In the genomic region with DNA sequence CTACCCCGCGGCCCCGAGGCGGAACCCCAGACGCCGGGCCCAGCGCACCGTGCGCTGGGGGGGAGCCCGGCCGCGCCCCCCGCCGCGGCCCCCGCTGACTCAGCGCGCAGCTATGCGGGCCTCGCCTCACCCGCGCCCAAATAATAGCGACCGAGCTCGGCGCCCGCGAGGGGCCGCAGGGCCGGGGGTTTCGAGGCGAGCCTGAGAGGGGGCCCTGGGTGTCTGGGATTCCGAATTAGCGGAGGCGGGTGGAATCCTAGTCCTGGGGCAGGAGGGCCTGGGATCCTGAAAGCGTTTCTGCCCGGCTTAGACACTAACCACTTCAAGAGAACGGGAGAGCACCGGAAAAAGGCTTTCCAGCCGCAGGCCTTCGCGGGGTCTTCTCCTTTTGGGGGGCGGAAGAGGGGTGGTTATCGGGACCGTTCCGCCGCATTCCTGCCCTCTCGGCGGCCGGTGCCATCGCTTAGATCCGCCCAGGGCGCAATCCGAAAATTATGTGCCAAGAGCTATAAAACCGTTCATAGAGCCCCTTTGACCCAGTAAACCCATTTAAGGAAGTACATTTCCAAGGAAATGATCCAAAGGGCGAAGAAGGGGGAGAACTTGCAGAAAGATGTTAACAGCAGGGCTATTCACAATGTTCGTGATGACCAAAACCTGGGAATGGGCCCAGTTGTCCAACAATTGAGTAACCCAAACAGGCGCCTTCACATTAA, we compare ENCODE assay signal across 1 cellular context.
TF ChIP-seq lines count a peak whose summit lies in the region.

No MANE protein-coding gene starts in this region.

TF ChIP-seq in HepG2, 621 proteins besides CTCF, POLR2A, EP300 and RAD21 (continued from another document and continues in another):
- TF ChIP-seq, protein P1, sequence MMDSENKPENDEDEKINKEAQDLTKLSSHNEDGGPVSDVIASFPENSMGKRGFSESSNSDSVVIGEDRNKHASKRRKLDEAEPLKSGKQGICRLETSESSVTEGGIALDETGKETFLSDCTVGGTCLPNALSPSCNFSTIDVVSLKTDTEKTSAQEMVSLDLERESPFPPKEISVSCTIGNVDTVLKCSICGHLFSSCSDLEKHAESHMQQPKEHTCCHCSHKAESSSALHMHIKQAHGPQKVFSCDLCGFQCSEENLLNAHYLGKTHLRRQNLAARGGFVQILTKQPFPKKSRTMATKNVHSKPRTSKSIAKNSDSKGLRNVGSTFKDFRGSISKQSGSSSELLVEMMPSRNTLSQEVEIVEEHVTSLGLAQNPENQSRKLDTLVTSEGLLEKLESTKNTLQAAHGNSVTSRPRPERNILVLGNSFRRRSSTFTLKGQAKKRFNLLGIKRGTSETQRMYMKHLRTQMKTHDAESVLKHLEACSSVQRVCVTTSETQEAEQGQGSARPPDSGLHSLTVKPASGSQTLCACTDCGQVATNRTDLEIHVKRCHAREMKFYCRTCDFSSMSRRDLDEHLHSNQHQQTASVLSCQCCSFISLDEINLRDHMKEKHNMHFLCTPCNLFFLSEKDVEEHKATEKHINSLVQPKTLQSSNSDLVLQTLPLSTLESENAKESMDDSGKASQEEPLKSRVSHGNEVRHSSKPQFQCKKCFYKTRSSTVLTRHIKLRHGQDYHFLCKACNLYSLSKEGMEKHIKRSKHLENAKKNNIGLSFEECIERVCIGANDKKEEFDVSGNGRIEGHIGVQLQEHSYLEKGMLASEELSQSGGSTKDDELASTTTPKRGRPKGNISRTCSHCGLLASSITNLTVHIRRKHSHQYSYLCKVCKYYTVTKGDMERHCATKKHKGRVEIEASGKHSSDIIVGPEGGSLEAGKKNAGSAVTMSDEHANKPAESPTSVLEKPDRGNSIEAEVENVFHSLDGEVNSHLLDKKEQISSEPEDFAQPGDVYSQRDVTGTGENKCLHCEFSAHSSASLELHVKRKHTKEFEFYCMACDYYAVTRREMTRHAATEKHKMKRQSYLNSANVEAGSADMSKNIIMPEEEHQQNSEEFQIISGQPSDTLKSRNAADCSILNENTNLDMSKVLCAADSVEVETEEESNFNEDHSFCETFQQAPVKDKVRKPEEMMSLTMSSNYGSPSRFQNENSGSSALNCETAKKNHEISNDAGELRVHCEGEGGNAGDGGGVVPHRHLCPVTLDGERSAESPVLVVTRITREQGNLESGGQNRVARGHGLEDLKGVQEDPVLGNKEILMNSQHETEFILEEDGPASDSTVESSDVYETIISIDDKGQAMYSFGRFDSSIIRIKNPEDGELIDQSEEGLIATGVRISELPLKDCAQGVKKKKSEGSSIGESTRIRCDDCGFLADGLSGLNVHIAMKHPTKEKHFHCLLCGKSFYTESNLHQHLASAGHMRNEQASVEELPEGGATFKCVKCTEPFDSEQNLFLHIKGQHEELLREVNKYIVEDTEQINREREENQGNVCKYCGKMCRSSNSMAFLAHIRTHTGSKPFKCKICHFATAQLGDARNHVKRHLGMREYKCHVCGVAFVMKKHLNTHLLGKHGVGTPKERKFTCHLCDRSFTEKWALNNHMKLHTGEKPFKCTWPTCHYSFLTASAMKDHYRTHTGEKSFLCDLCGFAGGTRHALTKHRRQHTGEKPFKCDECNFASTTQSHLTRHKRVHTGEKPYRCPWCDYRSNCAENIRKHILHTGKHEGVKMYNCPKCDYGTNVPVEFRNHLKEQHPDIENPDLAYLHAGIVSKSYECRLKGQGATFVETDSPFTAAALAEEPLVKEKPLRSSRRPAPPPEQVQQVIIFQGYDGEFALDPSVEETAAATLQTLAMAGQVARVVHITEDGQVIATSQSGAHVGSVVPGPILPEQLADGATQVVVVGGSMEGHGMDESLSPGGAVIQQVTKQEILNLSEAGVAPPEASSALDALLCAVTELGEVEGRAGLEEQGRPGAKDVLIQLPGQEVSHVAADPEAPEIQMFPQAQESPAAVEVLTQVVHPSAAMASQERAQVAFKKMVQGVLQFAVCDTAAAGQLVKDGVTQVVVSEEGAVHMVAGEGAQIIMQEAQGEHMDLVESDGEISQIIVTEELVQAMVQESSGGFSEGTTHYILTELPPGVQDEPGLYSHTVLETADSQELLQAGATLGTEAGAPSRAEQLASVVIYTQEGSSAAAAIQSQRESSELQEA (CRISPR knock-in tag; IDR thresholded peaks at IDR 0.05; ENCODE audit: not compliant biosample characterization) = peak; percentile 78
- TF ChIP-seq KMT2A (CRISPR knock-in tag; IDR thresholded peaks at IDR 0.05) = peak; percentile 68; the same call in 1 of the 2 replicates
- TF ChIP-seq, protein P2, sequence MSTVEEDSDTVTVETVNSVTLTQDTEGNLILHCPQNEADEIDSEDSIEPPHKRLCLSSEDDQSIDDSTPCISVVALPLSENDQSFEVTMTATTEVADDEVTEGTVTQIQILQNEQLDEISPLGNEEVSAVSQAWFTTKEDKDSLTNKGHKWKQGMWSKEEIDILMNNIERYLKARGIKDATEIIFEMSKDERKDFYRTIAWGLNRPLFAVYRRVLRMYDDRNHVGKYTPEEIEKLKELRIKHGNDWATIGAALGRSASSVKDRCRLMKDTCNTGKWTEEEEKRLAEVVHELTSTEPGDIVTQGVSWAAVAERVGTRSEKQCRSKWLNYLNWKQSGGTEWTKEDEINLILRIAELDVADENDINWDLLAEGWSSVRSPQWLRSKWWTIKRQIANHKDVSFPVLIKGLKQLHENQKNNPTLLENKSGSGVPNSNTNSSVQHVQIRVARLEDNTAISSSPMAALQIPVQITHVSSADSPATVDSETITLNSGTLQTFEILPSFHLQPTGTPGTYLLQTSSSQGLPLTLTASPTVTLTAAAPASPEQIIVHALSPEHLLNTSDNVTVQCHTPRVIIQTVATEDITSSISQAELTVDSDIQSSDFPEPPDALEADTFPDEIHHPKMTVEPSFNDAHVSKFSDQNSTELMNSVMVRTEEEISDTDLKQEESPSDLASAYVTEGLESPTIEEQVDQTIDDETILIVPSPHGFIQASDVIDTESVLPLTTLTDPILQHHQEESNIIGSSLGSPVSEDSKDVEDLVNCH (CRISPR knock-in tag; IDR thresholded peaks at IDR 0.05) = no peak
- TF ChIP-seq MLLT10 (CRISPR knock-in tag; IDR thresholded peaks at IDR 0.05) = no peak
- TF ChIP-seq ZNF879 (CRISPR knock-in tag; IDR thresholded peaks at IDR 0.05) = no peak
- peak; percentile 42; the same call in 1 of the 2 replicates for TF ChIP-seq GATAD2A (CRISPR knock-in tag; IDR thresholded peaks at IDR 0.05)
- peak; percentile 75; the same call in 1 of the 2 replicates for TF ChIP-seq GLI4 (CRISPR knock-in tag; IDR thresholded peaks at IDR 0.05; ENCODE audit: borderline replicate concordance)
- peak in 1 of 2 experiments; percentile 13; a peak in 1 of 4 replicates for TF ChIP-seq NR2F1 (CRISPR knock-in tag; IDR thresholded peaks at IDR 0.05)
- TF ChIP-seq ZC3H4 (CRISPR knock-in tag; IDR thresholded peaks at IDR 0.05; ENCODE audit: borderline replicate concordance) = no peak; the same call in 1 of the 2 replicates
- TF ChIP-seq ETV5 (CRISPR knock-in tag; IDR thresholded peaks at IDR 0.05; ENCODE audit: borderline replicate concordance) = no peak; the same call in 1 of the 2 replicates
- peak; percentile 41; the same call in 1 of the 2 replicates for TF ChIP-seq KAT8 (CRISPR knock-in tag; IDR thresholded peaks at IDR 0.05)
- TF ChIP-seq, protein P3, sequence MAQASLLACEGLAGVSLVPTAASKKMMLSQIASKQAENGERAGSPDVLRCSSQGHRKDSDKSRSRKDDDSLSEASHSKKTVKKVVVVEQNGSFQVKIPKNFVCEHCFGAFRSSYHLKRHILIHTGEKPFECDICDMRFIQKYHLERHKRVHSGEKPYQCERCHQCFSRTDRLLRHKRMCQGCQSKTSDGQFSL (CRISPR knock-in tag; IDR thresholded peaks at IDR 0.05) = peak; percentile 75; the same call in 1 of the 2 replicates
- TF ChIP-seq FOXJ3 (CRISPR knock-in tag; IDR thresholded peaks at IDR 0.05; ENCODE audit: borderline replicate concordance) = 0 out of 2 replicates have a peak, but pooled peaks have one; percentile 17
- no peak for TF ChIP-seq ZNF781 (CRISPR knock-in tag; IDR thresholded peaks at IDR 0.05; ENCODE audit: borderline replicate concordance, not compliant biosample characterization)
- TF ChIP-seq ZNF562 (CRISPR knock-in tag; IDR thresholded peaks at IDR 0.05; ENCODE audit: borderline replicate concordance) = no peak
- peak; percentile 91 for TF ChIP-seq SRSF1 (optimal IDR thresholded peaks at IDR 0.05; ENCODE audit: low read depth, low read length)
- TF ChIP-seq ZNF782 (CRISPR knock-in tag; IDR thresholded peaks at IDR 0.05; ENCODE audit: borderline replicate concordance) = no peak
- no peak for TF ChIP-seq ZNF12 (CRISPR knock-in tag; IDR thresholded peaks at IDR 0.05)
- no peak for TF ChIP-seq RFX5 (IDR thresholded peaks at IDR 0.05; ENCODE audit: low read depth, low read length)
- 0 out of 2 replicates have a peak, but pooled peaks have one; percentile 30 for TF ChIP-seq ZNF468 (CRISPR knock-in tag; IDR thresholded peaks at IDR 0.05)
- TF ChIP-seq HHEX (CRISPR knock-in tag; IDR thresholded peaks at IDR 0.05) = no peak
- no peak for TF ChIP-seq PLRG1 (conservative IDR thresholded peaks at IDR 0.05)
- TF ChIP-seq NCOR1 (IDR thresholded peaks at IDR 0.05; ENCODE audit: borderline replicate concordance, low read length) = no peak; the same call in none of the 2 replicates
- peak; percentile 67 for TF ChIP-seq SAP130 (CRISPR knock-in tag; IDR thresholded peaks at IDR 0.05; ENCODE audit: low read depth)
- peak; percentile 17; the same call in 1 of the 2 replicates for TF ChIP-seq ZFP1 (CRISPR knock-in tag; IDR thresholded peaks at IDR 0.05)
- TF ChIP-seq RBFOX2 (IDR thresholded peaks at IDR 0.05; ENCODE audit: low read depth, low read length) = peak; percentile 89
- TF ChIP-seq, protein P4, sequence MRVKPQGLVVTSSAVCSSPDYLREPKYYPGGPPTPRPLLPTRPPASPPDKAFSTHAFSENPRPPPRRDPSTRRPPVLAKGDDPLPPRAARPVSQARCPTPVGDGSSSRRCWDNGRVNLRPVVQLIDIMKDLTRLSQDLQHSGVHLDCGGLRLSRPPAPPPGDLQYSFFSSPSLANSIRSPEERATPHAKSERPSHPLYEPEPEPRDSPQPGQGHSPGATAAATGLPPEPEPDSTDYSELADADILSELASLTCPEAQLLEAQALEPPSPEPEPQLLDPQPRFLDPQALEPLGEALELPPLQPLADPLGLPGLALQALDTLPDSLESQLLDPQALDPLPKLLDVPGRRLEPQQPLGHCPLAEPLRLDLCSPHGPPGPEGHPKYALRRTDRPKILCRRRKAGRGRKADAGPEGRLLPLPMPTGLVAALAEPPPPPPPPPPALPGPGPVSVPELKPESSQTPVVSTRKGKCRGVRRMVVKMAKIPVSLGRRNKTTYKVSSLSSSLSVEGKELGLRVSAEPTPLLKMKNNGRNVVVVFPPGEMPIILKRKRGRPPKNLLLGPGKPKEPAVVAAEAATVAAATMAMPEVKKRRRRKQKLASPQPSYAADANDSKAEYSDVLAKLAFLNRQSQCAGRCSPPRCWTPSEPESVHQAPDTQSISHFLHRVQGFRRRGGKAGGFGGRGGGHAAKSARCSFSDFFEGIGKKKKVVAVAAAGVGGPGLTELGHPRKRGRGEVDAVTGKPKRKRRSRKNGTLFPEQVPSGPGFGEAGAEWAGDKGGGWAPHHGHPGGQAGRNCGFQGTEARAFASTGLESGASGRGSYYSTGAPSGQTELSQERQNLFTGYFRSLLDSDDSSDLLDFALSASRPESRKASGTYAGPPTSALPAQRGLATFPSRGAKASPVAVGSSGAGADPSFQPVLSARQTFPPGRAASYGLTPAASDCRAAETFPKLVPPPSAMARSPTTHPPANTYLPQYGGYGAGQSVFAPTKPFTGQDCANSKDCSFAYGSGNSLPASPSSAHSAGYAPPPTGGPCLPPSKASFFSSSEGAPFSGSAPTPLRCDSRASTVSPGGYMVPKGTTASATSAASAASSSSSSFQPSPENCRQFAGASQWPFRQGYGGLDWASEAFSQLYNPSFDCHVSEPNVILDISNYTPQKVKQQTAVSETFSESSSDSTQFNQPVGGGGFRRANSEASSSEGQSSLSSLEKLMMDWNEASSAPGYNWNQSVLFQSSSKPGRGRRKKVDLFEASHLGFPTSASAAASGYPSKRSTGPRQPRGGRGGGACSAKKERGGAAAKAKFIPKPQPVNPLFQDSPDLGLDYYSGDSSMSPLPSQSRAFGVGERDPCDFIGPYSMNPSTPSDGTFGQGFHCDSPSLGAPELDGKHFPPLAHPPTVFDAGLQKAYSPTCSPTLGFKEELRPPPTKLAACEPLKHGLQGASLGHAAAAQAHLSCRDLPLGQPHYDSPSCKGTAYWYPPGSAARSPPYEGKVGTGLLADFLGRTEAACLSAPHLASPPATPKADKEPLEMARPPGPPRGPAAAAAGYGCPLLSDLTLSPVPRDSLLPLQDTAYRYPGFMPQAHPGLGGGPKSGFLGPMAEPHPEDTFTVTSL (CRISPR knock-in tag; IDR thresholded peaks at IDR 0.05; ENCODE audit: borderline replicate concordance) = no peak
- peak; percentile 92 for TF ChIP-seq ASH2L (IDR thresholded peaks at IDR 0.05; ENCODE audit: insufficient read length, low read depth, low read length)
- TF ChIP-seq CHD4 (IDR thresholded peaks at IDR 0.05; ENCODE audit: borderline replicate concordance, low read length) = no peak
- no peak for TF ChIP-seq IRX3 (CRISPR knock-in tag; IDR thresholded peaks at IDR 0.05; ENCODE audit: borderline replicate concordance, low read depth)
- no peak for TF ChIP-seq PRPF4 (IDR thresholded peaks at IDR 0.05; ENCODE audit: low read depth, low read length, poor library complexity, severe bottlenecking)
- TF ChIP-seq, protein P5, sequence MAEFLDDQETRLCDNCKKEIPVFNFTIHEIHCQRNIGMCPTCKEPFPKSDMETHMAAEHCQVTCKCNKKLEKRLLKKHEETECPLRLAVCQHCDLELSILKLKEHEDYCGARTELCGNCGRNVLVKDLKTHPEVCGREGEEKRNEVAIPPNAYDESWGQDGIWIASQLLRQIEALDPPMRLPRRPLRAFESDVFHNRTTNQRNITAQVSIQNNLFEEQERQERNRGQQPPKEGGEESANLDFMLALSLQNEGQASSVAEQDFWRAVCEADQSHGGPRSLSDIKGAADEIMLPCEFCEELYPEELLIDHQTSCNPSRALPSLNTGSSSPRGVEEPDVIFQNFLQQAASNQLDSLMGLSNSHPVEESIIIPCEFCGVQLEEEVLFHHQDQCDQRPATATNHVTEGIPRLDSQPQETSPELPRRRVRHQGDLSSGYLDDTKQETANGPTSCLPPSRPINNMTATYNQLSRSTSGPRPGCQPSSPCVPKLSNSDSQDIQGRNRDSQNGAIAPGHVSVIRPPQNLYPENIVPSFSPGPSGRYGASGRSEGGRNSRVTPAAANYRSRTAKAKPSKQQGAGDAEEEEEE (CRISPR knock-in tag; IDR thresholded peaks at IDR 0.05; ENCODE audit: borderline replicate concordance) = no peak
- no peak for TF ChIP-seq POLR2AphosphoS2 (IDR thresholded peaks at IDR 0.05; ENCODE audit: low read depth, low read length)
- no peak for TF ChIP-seq ZNF484 (CRISPR knock-in tag; IDR thresholded peaks at IDR 0.05; ENCODE audit: borderline replicate concordance, low read depth)
- TF ChIP-seq STAG1 (CRISPR knock-in tag; IDR thresholded peaks at IDR 0.05) = peak; percentile 5; the same call in 1 of the 2 replicates
- no peak for TF ChIP-seq ZNF205 (CRISPR knock-in tag; IDR thresholded peaks at IDR 0.05)
- TF ChIP-seq ZNF749 (CRISPR knock-in tag; IDR thresholded peaks at IDR 0.05; ENCODE audit: borderline replicate concordance) = 0 out of 2 replicates have a peak, but pooled peaks have one; percentile 24
- TF ChIP-seq, protein P6, sequence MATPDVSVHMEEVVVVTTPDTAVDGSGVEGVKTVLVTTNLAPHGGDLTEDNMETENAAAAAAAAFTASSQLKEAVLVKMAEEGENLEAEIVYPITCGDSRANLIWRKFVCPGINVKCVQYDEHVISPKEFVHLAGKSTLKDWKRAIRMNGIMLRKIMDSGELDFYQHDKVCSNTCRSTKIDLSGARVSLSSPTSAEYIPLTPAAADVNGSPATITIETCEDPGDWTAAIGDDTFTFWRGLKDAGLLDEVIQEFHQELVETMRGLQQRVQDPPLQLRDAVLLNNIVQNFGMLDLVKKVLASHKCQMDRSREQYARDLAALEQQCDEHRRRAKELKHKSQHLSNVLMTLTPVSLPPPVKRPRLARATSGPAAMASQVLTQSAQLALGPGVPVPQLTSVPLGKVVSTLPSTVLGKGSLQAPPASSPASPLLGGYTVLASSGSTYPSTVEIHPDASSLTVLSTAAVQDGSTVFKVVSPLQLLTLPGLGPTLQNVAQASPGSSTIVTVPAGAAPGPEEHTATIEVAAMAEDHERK (CRISPR knock-in tag; IDR thresholded peaks at IDR 0.05; ENCODE audit: low read depth) = no peak
- peak; percentile 92; the same call in 1 of the 2 replicates for TF ChIP-seq JUND (CRISPR knock-in tag; IDR thresholded peaks at IDR 0.05)
